In genomic region chr15:73371812-73372211, GRCh38 we compare ENCODE assay signal across 26 cellular contexts. TPM values are rescaled to one million over a fixed set of nuclear protein-coding genes. Genes with fewer than 3 reads are reported as not detected.
"Had no signal": no experiment of that assay in that cellular context is flagged by ENCODE, and none has a peak within 500 bp of the region (broad histone marks: within the 10 kb centered on the region; RNA-seq: fewer than 3 reads in every experiment).

No MANE protein-coding gene starts in this region.

- ATAC-seq: K562, Panc1, PC-3 had no signal

- H3K36me3 Mint-ChIP-seq: IgD-negative memory B cell had no signal

- H3K4me3 Mint-ChIP-seq: IgD-negative memory B cell had no signal

- H3K27ac Mint-ChIP-seq: IgD-negative memory B cell had no signal

- H3K9me3 ChIP-seq: SK-N-SH had no signal

- H3K4me3 ChIP-seq: K562 had no signal

- H3K27ac ChIP-seq: HL-60, KMS-11, RWPE1 had no signal

- H3K4me2 ChIP-seq: KMS-11, SK-N-SH had no signal

- DNase-seq: Kasumi-1; MM.1S; NCI-H1092 treated with DMSO at 0.1 percent for 48 hours; NCI-H1436; NCI-H187; NCI-H2029; NCI-H2081 treated with DMSO at 0.1 percent for 48 hours; NCI-H2171; NCI-H226; NCI-H446; NCI-H510A; NCI-H524 treated with DMSO at 0.1 percent for 48 hours; NCI-H69; NCI-H774; NK-92 treated with Interleukin-12 subunit alpha and Interleukin-12 subunit beta, amount 100 ng/mL, for 24 hours; PC-3; SHP77; SK-N-SH had no signal

RNA-seq across cellular contexts. Expression of gene HCN4, which starts 3.1 kb away (rescaled TPM):
- total RNA-seq: K562, OCI-LY7, PC-3, SK-MEL-5 had no signal
